Comparison of ENCODE assay signal across 15 cellular contexts in genomic region chr6:139655783-139656705, GRCh38.
A peak's percentile ranks its signal among the peaks of the same experiment; 100 is the strongest.
DNase-seq lines count a peak whose midpoint lies in the region; ATAC-seq and TF ChIP-seq lines count a peak whose summit lies in the region.
"Had no signal": no experiment of that assay in that cellular context is flagged by ENCODE, and none has a peak within 500 bp of the region (broad histone marks: within the 10 kb centered on the region; RNA-seq: fewer than 3 reads in every experiment).

No MANE protein-coding gene starts in this region.

- no peak for TF ChIP-seq CTCF in neural progenitor cell (IDR thresholded peaks at IDR 0.05)

- H3K9me3 Mint-ChIP-seq in neural progenitor cell, result peaks cover 2% of the 10 kb centered on the region
- H3K9me3 Mint-ChIP-seq: activated naive CD4-positive, alpha-beta T cell treated with anti-CD3 and anti-CD28 coated beads, Interleukin-2, amount 50 U/mL, for 24 hours had no signal

- H3K27ac Mint-ChIP-seq in neural progenitor cell, result peak overlapping the region; percentile 23
- H3K27ac Mint-ChIP-seq: activated naive CD4-positive, alpha-beta T cell treated with anti-CD3 and anti-CD28 coated beads, Interleukin-2, amount 50 U/mL, for 24 hours; CD4-positive, CD25-positive, alpha-beta regulatory T cell; dendritic cell treated with granulocyte-macrophage colony-stimulating factor and Interleukin-4, amounts not matched to agents 40 ng/mL and 50 ng/mL, for 4 days had no signal

- peaks cover 43% of the 10 kb centered on the region for H3K4me1 Mint-ChIP-seq in neural progenitor cell
- H3K4me1 Mint-ChIP-seq: activated naive CD4-positive, alpha-beta T cell treated with anti-CD3 and anti-CD28 coated beads, Interleukin-2, amount 50 U/mL, for 24 hours; CD4-positive, CD25-positive, alpha-beta regulatory T cell had no signal

- H3F3A ChIP-seq in neural progenitor cell (ENCODE audit: low read depth), result no peaks in the 10 kb centered on the region

- H3K9ac ChIP-seq in duodenal mucosa (ENCODE audit: low read depth in 1 of 2, low read length in 2 of 2) (peak overlapping the region; percentile 7 to 15), neural progenitor cell (no peak overlapping the region)

- H3K36me3 Mint-ChIP-seq in neural progenitor cell, result peaks cover 2% of the 10 kb centered on the region
- H3K36me3 Mint-ChIP-seq: activated naive CD4-positive, alpha-beta T cell treated with anti-CD3 and anti-CD28 coated beads, Interleukin-2, amount 50 U/mL, for 24 hours; CD4-positive, CD25-positive, alpha-beta regulatory T cell had no signal

- H3K27ac ChIP-seq in duodenal mucosa (ENCODE audit: low read depth, low read length) (peak overlapping the region; percentile 47), neural progenitor cell (peak overlapping the region; percentile 61)

- no peaks in the 10 kb centered on the region for H3K36me3 ChIP-seq in duodenal mucosa (ENCODE audit: control insufficient read depth in 1 of 2, insufficient read depth in 2 of 2, low read length in 2 of 2)
- H3K36me3 ChIP-seq in neural progenitor cell, result no peaks in the 10 kb centered on the region

- H3K4me1 ChIP-seq in duodenal mucosa (ENCODE audit: control insufficient read depth in 1 of 2, insufficient read depth in 2 of 2, low read length in 2 of 2) (peaks cover 9 to 26% of the 10 kb centered on the region in 2 donors), neural progenitor cell (peaks cover 27% of the 10 kb centered on the region)

- H3K4me2 ChIP-seq in neural progenitor cell, result peak overlapping the region; percentile 40

- no peaks in the 10 kb centered on the region for H3K79me2 ChIP-seq in neural progenitor cell (ENCODE audit: low read depth)

- H3K9me3 ChIP-seq in duodenal mucosa (ENCODE audit: control insufficient read depth in 1 of 2, low read length in 2 of 2) (no peaks in the 10 kb centered on the region), neural progenitor cell (ENCODE audit: low read depth) (no peaks in the 10 kb centered on the region)

- H3K27me3 ChIP-seq in duodenal mucosa (ENCODE audit: control insufficient read depth in 1 of 2, insufficient read depth in 2 of 2, low read length in 2 of 2) (no peaks in the 10 kb centered on the region), neural progenitor cell (no peaks in the 10 kb centered on the region)

- H3K4me3 ChIP-seq in duodenal mucosa (ENCODE audit: low read depth in 1 of 2, low read length in 2 of 2), result peak overlapping the region in 1 of 2 donors; percentile 19
- no peak overlapping the region for H3K4me3 ChIP-seq in neural progenitor cell

- no peak overlapping the region for H3K4me3 Mint-ChIP-seq in neural progenitor cell
- H3K4me3 Mint-ChIP-seq: activated naive CD4-positive, alpha-beta T cell treated with anti-CD3 and anti-CD28 coated beads, Interleukin-2, amount 50 U/mL, for 24 hours; CD4-positive, CD25-positive, alpha-beta regulatory T cell; dendritic cell treated with granulocyte-macrophage colony-stimulating factor and Interleukin-4, amounts not matched to agents 40 ng/mL and 50 ng/mL, for 4 days had no signal

- ATAC-seq in GM18870 (IDR thresholded peaks at IDR 0.05; ENCODE audit: unreplicated experiment) (no peak), GM18502 (IDR thresholded peaks at IDR 0.05; ENCODE audit: poor library complexity, unreplicated experiment) (no peak)
- ATAC-seq: Panc1 had no signal

- no peaks in the 10 kb centered on the region for H4K20me1 ChIP-seq in neural progenitor cell (ENCODE audit: low read depth)

- H3K27me3 Mint-ChIP-seq in neural progenitor cell (ENCODE audit: insufficient read depth, low read depth), result no peaks in the 10 kb centered on the region
- H3K27me3 Mint-ChIP-seq: activated naive CD4-positive, alpha-beta T cell treated with anti-CD3 and anti-CD28 coated beads, Interleukin-2, amount 50 U/mL, for 24 hours; dendritic cell treated with granulocyte-macrophage colony-stimulating factor and Interleukin-4, amounts not matched to agents 40 ng/mL and 50 ng/mL, for 4 days had no signal

- DNase-seq in DMS153 treated with DMSO at 0.1 percent for 48 hours (lab: John Stamatoyannopoulos, UW; ENCODE audit: unreplicated experiment), result peak; percentile 5
- peak; percentile 61 for DNase-seq in NCI-H187 treated with DMSO at 0.1 percent for 48 hours (lab: John Stamatoyannopoulos, UW)
- DNase-seq in neural progenitor cell (ENCODE audit: low spot score), result no peak
- DNase-seq in stimulated activated naive CD4-positive, alpha-beta T cell (lab: John Stamatoyannopoulos, UW), result no peak
- DNase-seq in HUDEP-2 (lab: John Stamatoyannopoulos, UW; ENCODE audit: unreplicated experiment in 76 of 76), result no peak
- DNase-seq: CD4-positive, CD25-positive, alpha-beta regulatory T cell; foreskin fibroblast; NCI-H1105 treated with DMSO at 0.1 percent for 48 hours; stimulated activated CD4-positive, alpha-beta T cell treated with anti-CD3 and anti-CD28 coated beads, Interleukin-4, amount 100 ng/mL, for 1 hour had no signal

- H2AFZ ChIP-seq in neural progenitor cell (replicated peaks), result no peak overlapping the region

Comparison
In these comparisons a context has a peak if more than half of its experiments do, and no peak if none do; other contexts are left out.
1. DNase-seq: peak in DMS153 treated with DMSO at 0.1 percent for 48 hours (single experiment) and NCI-H187 treated with DMSO at 0.1 percent for 48 hours (single experiment); none in neural progenitor cell (single experiment), stimulated activated naive CD4-positive, alpha-beta T cell (0 of 6) and HUDEP-2 (0 of 76).